8 cellular contexts compared by ENCODE assay signal in genomic region chr19:14495678-14496028, GRCh38. TPM values are rescaled to one million over a fixed set of nuclear protein-coding genes. Genes with fewer than 3 reads are reported as not detected.
A peak's percentile ranks its signal among the peaks of the same experiment; 100 is the strongest.
DNase-seq lines count a peak whose midpoint lies in the region; ATAC-seq, FAIRE-seq and TF ChIP-seq lines count a peak whose summit lies in the region.

No MANE protein-coding gene starts in this region.

- 0 to 3% (median 0%) methylated on average over 7 to 28 of the region's 28 CpGs for WGBS in heart left ventricle, 4 donors

- H3K4me2 ChIP-seq in SU-DHL-6 (ENCODE audit: low read depth, low read length, poor library complexity, severe bottlenecking): peak overlapping the region; percentile 57
- H3K4me2 ChIP-seq in skeletal muscle satellite cell (ENCODE audit: low read length): peak overlapping the region; percentile 95

- H3K9me3 ChIP-seq in SU-DHL-6 (ENCODE audit: insufficient read depth, low read length) (no peaks in the 10 kb centered on the region), heart left ventricle (no peaks in the 10 kb centered on the region), skeletal muscle satellite cell (replicated peaks; ENCODE audit: low read length) (no peaks in the 10 kb centered on the region)

- H3K27me3 ChIP-seq in SU-DHL-6 (ENCODE audit: low read length): no peaks in the 10 kb centered on the region
- no peaks in the 10 kb centered on the region for H3K27me3 ChIP-seq in heart left ventricle
- H3K27me3 ChIP-seq in skeletal muscle satellite cell (ENCODE audit: control insufficient read depth, insufficient read depth, low read length): no peaks in the 10 kb centered on the region

- H3K27ac ChIP-seq in SU-DHL-6 (ENCODE audit: low read depth, low read length): no peak overlapping the region
- H3K27ac ChIP-seq in heart left ventricle: peak overlapping the region in 11 of 12 donors; percentile 24 to 88 (median 75)

- H2AFZ ChIP-seq in SU-DHL-6 (ENCODE audit: low read depth, low read length, severe bottlenecking): no peak overlapping the region

- H4K20me1 ChIP-seq in SU-DHL-6 (ENCODE audit: low read depth, low read length): no peaks in the 10 kb centered on the region

- H3K9me2 ChIP-seq in SU-DHL-6 (replicated peaks; ENCODE audit: insufficient read depth, low read length): no peaks in the 10 kb centered on the region

- peak in 2 of 4 donors; percentile 1 to 2 for ATAC-seq in heart left ventricle
- no peak for ATAC-seq in GM21390 (IDR thresholded peaks at IDR 0.05; ENCODE audit: unreplicated experiment)

- H3K36me3 ChIP-seq in SU-DHL-6 (ENCODE audit: low read length) (no peaks in the 10 kb centered on the region), heart left ventricle (peaks cover 0 to 19% (median 14%) of the 10 kb centered on the region in 9 donors), skeletal muscle satellite cell (ENCODE audit: insufficient read depth, low read length) (peaks cover 12% of the 10 kb centered on the region)

- no peaks in the 10 kb centered on the region for H3K79me2 ChIP-seq in SU-DHL-6 (ENCODE audit: insufficient read depth, low read length)

- H3K4me1 ChIP-seq in heart left ventricle (peaks cover 5 to 33% (median 22%) of the 10 kb centered on the region in 12 donors), skeletal muscle satellite cell (ENCODE audit: control insufficient read depth, insufficient read depth, low read length) (peaks cover 23% of the 10 kb centered on the region)

- FAIRE-seq in GM12891 (lab: Jason Lieb, UNC): no peak

- TF ChIP-seq CTCF in GM20000 (IDR thresholded peaks at IDR 0.05; ENCODE audit: extremely low read depth, missing control alignments) (no peak), SU-DHL-6 (IDR thresholded peaks at IDR 0.05; ENCODE audit: insufficient read depth, low read length, poor library complexity, severe bottlenecking) (no peak), heart left ventricle (IDR thresholded peaks at IDR 0.05) (no peak)

- peak overlapping the region; percentile 40 for H3K9ac ChIP-seq in SU-DHL-6 (ENCODE audit: low read length)
- peak overlapping the region; percentile 78 for H3K9ac ChIP-seq in skeletal muscle satellite cell (ENCODE audit: low read depth, low read length)

- in situ Hi-C loops in G401 (cut with HindIII; ENCODE audit: low sequenced_read_pairs): no loop called here

- H3K4me3 ChIP-seq in SU-DHL-6 (ENCODE audit: insufficient read depth, low read length, poor library complexity, severe bottlenecking) (peak overlapping the region; percentile 55), heart left ventricle (peak overlapping the region; percentile 64 to 96 (median 91)), skeletal muscle satellite cell (ENCODE audit: low read length) (peak overlapping the region; percentile 83)

- TF ChIP-seq POLR2A in heart left ventricle (IDR thresholded peaks at IDR 0.05) (no peak), GM12891 (IDR thresholded peaks at IDR 0.05; ENCODE audit: low read depth, low read length) (no peak)

- intact Hi-C loops in heart left ventricle (cut with DNase I): loop anchor here in 2 of 10 donors (2.0 to 10.0 kb wide), 2 partner anchors 21 to 361 kb away; partner anchors contain the start of gene ASF1B (in 1 of the 2)

- peak; percentile 48 for DNase-seq in GM20000 (ENCODE audit: low spot score)
- no peak for DNase-seq in heart left ventricle
- no peak for DNase-seq in HK-2 (ENCODE audit: unreplicated experiment)
- DNase-seq in G401 (ENCODE audit: low spot score): no peak
- DNase-seq in GM12891 (ENCODE audit: insufficient read length, low spot score): no peak

- H3F3A ChIP-seq in SU-DHL-6 (ENCODE audit: insufficient read depth): no peaks in the 10 kb centered on the region

TF ChIP-seq in GM12891, 5 proteins besides CTCF, POLR2A, EP300 and RAD21:
- TF ChIP-seq SPI1 (IDR thresholded peaks at IDR 0.05; ENCODE audit: low read depth, low read length) (no peak), TAF1 (IDR thresholded peaks at IDR 0.05; ENCODE audit: low read depth, low read length) (no peak), PAX5 (IDR thresholded peaks at IDR 0.05; ENCODE audit: insufficient read depth, low read length, severe bottlenecking) (no peak), POLR2AphosphoS5 (IDR thresholded peaks at IDR 0.05; ENCODE audit: low read depth, low read length) (no peak)

RNA-seq across cellular contexts. Expression of gene GIPC1, which starts 0.3 kb away (rescaled TPM):
- total RNA-seq in heart left ventricle: 10 to 100 TPM; 44.9 to 82.7 (median 49.3) TPM
- 10 to 100 TPM; 54.9 to 87.4 TPM for polyA plus RNA-seq in heart left ventricle
- total RNA-seq in skeletal muscle satellite cell (2012; rRNA removed): 133 and 141 TPM in 2 replicates
- total RNA-seq in G401 (2014; rRNA removed; shearing (Covaris generic)): 367 and 404 TPM in 2 replicates
- 10.4 TPM for polyA plus RNA-seq in GM12891 (2012; ENCODE audit: low read depth, missing spikeins)

RNA-seq across cellular contexts. Expression of gene PTGER1, which starts 20.5 kb away (rescaled TPM):
- under 1 TPM in 1 of 9 donors, not detected in 8; 0.35 TPM for total RNA-seq in heart left ventricle
- under 1 TPM in 1 of 2 donors, not detected in 1; 0.15 TPM for polyA plus RNA-seq in heart left ventricle
- total RNA-seq in skeletal muscle satellite cell (2012; rRNA removed): 2.8 and 4.1 TPM in 2 replicates
- 1.5 TPM in 1 of 2 replicates, not detected in the other for total RNA-seq in G401 (2014; rRNA removed; shearing (Covaris generic))
- polyA plus RNA-seq in GM12891 (2012; ENCODE audit: low read depth, missing spikeins): not detected

RNA-seq across cellular contexts. Expression of gene DNAJB1, which starts 22.5 kb away (rescaled TPM):
- total RNA-seq in heart left ventricle: 10 to 100 TPM; 34.7 to 70.6 (median 44.8) TPM
- polyA plus RNA-seq in heart left ventricle: 10 to 100 TPM; 27.5 to 69.1 TPM
- 74.3 and 74.9 TPM in 2 replicates for total RNA-seq in skeletal muscle satellite cell (2012; rRNA removed)
- 95.1 and 117 TPM in 2 replicates for total RNA-seq in G401 (2014; rRNA removed; shearing (Covaris generic))
- polyA plus RNA-seq in GM12891 (2012; ENCODE audit: low read depth, missing spikeins): 26.5 TPM

RNA-seq across cellular contexts. Expression of gene TECR, which starts 33.7 kb away (rescaled TPM):
- total RNA-seq in heart left ventricle: 10 to 100 TPM; 48.1 to 88.4 (median 71.7) TPM
- polyA plus RNA-seq in heart left ventricle: 100 to 1,000 TPM in 1 of 2 donors, 10 to 100 TPM in 1; 71.4 to 102 TPM
- total RNA-seq in skeletal muscle satellite cell (2012; rRNA removed): 21.0 and 33.6 TPM in 2 replicates
- total RNA-seq in G401 (2014; rRNA removed; shearing (Covaris generic)): 166 and 226 TPM in 2 replicates
- polyA plus RNA-seq in GM12891 (2012; ENCODE audit: low read depth, missing spikeins): 50.2 TPM
